In genomic region chr16:50490828-50491227, GRCh38 we compare ENCODE assay signal across 27 cellular contexts.
"Had no signal": no experiment of that assay in that cellular context is flagged by ENCODE, and none has a peak within 500 bp of the region (broad histone marks: within the 10 kb centered on the region; RNA-seq: fewer than 3 reads in every experiment).

No MANE protein-coding gene starts in this region.

- DNase-seq: activated CD4-positive, alpha-beta T cell treated with anti-CD3 and anti-CD28 coated beads for 1 hour; activated CD4-positive, alpha-beta T cell treated with anti-CD3 and anti-CD28 coated beads for 48 hours; activated CD4-positive, CD25-positive, alpha-beta regulatory T cell; activated CD8-positive, alpha-beta T cell treated with anti-CD3 and anti-CD28 coated beads, Interleukin-2, amount 10 ng/mL, durations not matched to agents 7 days and 5 days; activated gamma-delta T cell treated with Interleukin-2 at 50 U/mL for 16 hours; activated naive CD4-positive, alpha-beta T cell treated with anti-CD3 and anti-CD28 coated beads for 36 hours; activated T-cell treated with anti-CD3 and anti-CD28 coated beads for 4 hours; activated T-cell treated with anti-CD3 and anti-CD28 coated beads, Interleukin-2, amount 50 U/mL, for 4 hours; body of pancreas; NCI-H1105; NCI-H1436; NCI-H1694 treated with DMSO at 0.1 percent for 48 hours; NCI-H2029; NCI-H345; NCI-H524 treated with DMSO at 0.1 percent for 48 hours; PC-3; Peyer's patch; RPMI8226; SHP77 treated with DMSO at 0.1 percent for 48 hours; SW 1271; T1000; WERI-Rb-1 had no signal

- H3K4me3 ChIP-seq: adrenal gland, body of pancreas, breast epithelium, Peyer's patch, SJSA1 had no signal

- H3K9me3 ChIP-seq: adrenal gland, body of pancreas, breast epithelium, Peyer's patch, SJSA1 had no signal

- H3K27me3 ChIP-seq: adrenal gland, body of pancreas, breast epithelium, Peyer's patch, SJSA1 had no signal

- H3K9ac ChIP-seq: KMS-11 had no signal

- H3K36me3 ChIP-seq: adrenal gland, breast epithelium, Peyer's patch, SJSA1, WERI-Rb-1 had no signal

- H3K4me1 ChIP-seq: adrenal gland, body of pancreas, breast epithelium, Peyer's patch, SJSA1 had no signal

- ATAC-seq: activated CD8-positive, alpha-beta T cell treated with anti-CD3 and anti-CD28 coated beads, Interleukin-2, amount 10 ng/mL, durations not matched to agents 7 days and 5 days; activated naive CD4-positive, alpha-beta T cell treated with anti-CD3 and anti-CD28 coated beads, Interleukin-2, amount 50 U/mL, for 72 hours; activated T-cell treated with anti-CD3 and anti-CD28 coated beads, Interleukin-2, amount 50 U/mL, for 4 hours; body of pancreas; PC-3 had no signal

- H3K27ac ChIP-seq: adrenal gland, body of pancreas, breast epithelium, KMS-11, Peyer's patch, SJSA1, WERI-Rb-1 had no signal

- H3K4me2 ChIP-seq: KMS-11 had no signal
